Comparison of ENCODE assay signal across 1 cellular context in the genomic region with DNA sequence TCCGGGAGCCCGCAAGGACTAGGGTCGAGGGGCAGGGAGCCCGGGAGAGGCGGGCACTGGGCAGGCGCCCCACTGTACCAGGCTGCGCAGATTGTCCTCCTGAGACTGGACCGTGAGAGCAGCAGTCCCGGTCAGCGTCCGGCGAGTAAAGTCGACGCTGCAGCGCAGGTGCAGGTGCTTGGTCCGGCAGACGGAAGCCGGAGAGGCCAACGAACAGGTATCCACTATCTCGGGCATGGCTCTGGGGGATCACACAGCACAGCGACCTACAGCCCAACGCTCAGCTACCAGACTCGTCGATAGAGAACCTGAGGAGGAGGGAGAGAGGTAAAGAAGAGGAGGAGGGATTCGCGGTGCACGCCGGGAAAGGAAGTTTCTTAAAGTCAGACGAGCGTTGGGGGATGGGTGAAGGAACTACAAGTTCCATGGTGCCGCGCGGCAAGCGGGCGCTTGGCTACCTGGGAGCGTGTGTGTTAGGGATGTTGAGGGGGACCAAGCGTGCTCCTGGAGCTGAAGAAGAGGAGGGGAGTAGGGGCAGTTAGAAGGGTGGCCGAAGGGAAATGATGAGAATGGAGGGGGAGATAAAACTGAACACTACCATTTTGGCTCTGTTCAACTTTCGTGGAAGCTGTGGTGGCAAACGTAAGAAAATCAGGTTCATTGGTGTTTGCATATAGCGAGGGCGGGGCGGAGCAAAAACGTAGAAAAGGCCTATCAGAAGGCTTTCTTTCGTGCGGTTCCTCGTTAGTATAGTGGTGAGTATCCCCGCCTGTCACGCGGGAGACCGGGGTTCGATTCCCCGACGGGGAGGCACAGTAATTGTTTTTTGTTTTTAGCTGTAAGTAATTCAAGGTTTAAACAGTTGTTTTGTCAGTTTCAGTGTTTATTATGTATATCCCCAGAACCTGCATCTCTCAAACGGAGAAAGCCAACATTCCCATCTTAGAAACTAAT.
TF ChIP-seq lines count a peak whose summit lies in the region.

Gene LTA4H, minus strand, starts transcription at position 305 of the 954 bp plus-strand sequence. Its CDS starts 68 bp downstream, at position 237.

TF ChIP-seq in HepG2, 621 proteins besides CTCF, POLR2A, EP300 and RAD21 (continued from another document and continues in another):
- TF ChIP-seq, protein P1, sequence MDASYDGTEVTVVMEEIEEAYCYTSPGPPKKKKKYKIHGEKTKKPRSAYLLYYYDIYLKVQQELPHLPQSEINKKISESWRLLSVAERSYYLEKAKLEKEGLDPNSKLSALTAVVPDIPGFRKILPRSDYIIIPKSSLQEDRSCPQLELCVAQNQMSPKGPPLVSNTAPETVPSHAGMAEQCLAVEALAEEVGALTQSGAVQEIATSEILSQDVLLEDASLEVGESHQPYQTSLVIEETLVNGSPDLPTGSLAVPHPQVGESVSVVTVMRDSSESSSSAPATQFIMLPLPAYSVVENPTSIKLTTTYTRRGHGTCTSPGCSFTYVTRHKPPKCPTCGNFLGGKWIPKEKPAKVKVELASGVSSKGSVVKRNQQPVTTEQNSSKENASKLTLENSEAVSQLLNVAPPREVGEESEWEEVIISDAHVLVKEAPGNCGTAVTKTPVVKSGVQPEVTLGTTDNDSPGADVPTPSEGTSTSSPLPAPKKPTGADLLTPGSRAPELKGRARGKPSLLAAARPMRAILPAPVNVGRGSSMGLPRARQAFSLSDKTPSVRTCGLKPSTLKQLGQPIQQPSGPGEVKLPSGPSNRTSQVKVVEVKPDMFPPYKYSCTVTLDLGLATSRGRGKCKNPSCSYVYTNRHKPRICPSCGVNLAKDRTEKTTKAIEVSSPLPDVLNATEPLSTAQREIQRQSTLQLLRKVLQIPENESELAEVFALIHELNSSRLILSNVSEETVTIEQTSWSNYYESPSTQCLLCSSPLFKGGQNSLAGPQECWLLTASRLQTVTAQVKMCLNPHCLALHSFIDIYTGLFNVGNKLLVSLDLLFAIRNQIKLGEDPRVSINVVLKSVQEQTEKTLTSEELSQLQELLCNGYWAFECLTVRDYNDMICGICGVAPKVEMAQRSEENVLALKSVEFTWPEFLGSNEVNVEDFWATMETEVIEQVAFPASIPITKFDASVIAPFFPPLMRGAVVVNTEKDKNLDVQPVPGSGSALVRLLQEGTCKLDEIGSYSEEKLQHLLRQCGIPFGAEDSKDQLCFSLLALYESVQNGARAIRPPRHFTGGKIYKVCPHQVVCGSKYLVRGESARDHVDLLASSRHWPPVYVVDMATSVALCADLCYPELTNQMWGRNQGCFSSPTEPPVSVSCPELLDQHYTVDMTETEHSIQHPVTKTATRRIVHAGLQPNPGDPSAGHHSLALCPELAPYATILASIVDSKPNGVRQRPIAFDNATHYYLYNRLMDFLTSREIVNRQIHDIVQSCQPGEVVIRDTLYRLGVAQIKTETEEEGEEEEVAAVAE (CRISPR knock-in tag; IDR thresholded peaks at IDR 0.05; ENCODE audit: borderline replicate concordance) = peak; percentile 75
- peak; percentile 43; the same call in 1 of the 2 replicates for TF ChIP-seq ZNF160 (CRISPR knock-in tag; IDR thresholded peaks at IDR 0.05)
- peak; percentile 63; the same call in 1 of the 2 replicates for TF ChIP-seq ZFY (CRISPR knock-in tag; IDR thresholded peaks at IDR 0.05)
- TF ChIP-seq MAFK (conservative IDR thresholded peaks at IDR 0.05 in 1 of 2, IDR thresholded peaks at IDR 0.05 in 1 of 2; ENCODE audit: low read length in 2 of 2) = no peak
- no peak for TF ChIP-seq ZMAT5 (CRISPR knock-in tag; IDR thresholded peaks at IDR 0.05; ENCODE audit: borderline replicate concordance, low read depth)
- peak; percentile 74 for TF ChIP-seq NR2C2 (CRISPR knock-in tag; IDR thresholded peaks at IDR 0.05; ENCODE audit: borderline replicate concordance)
- peak; percentile 69; the same call in 1 of the 2 replicates for TF ChIP-seq ZFP1 (CRISPR knock-in tag; IDR thresholded peaks at IDR 0.05)
- TF ChIP-seq ZNF292 (CRISPR knock-in tag; IDR thresholded peaks at IDR 0.05; ENCODE audit: borderline replicate concordance, low read depth) = peak; percentile 83
- peak; percentile 86; the same call in 1 of the 2 replicates for TF ChIP-seq IRF9 (CRISPR knock-in tag; IDR thresholded peaks at IDR 0.05; ENCODE audit: borderline replicate concordance)
- peak; percentile 59; the same call in 1 of the 2 replicates for TF ChIP-seq NR2F2 (IDR thresholded peaks at IDR 0.05; ENCODE audit: borderline replicate concordance, low read depth)
- TF ChIP-seq ZNF501 (CRISPR knock-in tag; IDR thresholded peaks at IDR 0.05) = peak; percentile 70; the same call in 1 of the 2 replicates
- TF ChIP-seq ZNF430 (CRISPR knock-in tag; IDR thresholded peaks at IDR 0.05) = peak; percentile 71
- TF ChIP-seq ZNF674 (CRISPR knock-in tag; IDR thresholded peaks at IDR 0.05; ENCODE audit: low read depth) = no peak; the same call in 1 of the 2 replicates
- TF ChIP-seq KMT2B (CRISPR knock-in tag; IDR thresholded peaks at IDR 0.05) = peak; percentile 95
- TF ChIP-seq ZNF264 (CRISPR knock-in tag; IDR thresholded peaks at IDR 0.05) = 0 out of 2 replicates have a peak, but pooled peaks have one; percentile 31
- TF ChIP-seq GATA4 (IDR thresholded peaks at IDR 0.05; ENCODE audit: borderline replicate concordance, low read depth) = peak; percentile 88
- peak; percentile 21; the same call in 1 of the 2 replicates for TF ChIP-seq ZNF839 (CRISPR knock-in tag; IDR thresholded peaks at IDR 0.05; ENCODE audit: borderline replicate concordance)
- peak; percentile 61 for TF ChIP-seq SALL1 (CRISPR knock-in tag; IDR thresholded peaks at IDR 0.05)
- TF ChIP-seq CHD2 (IDR thresholded peaks at IDR 0.05; ENCODE audit: low read depth, low read length) = peak; percentile 33; the same call in 1 of the 2 replicates
- no peak for TF ChIP-seq ZNF841 (CRISPR knock-in tag; IDR thresholded peaks at IDR 0.05; ENCODE audit: borderline replicate concordance)
- TF ChIP-seq ZNF143 (CRISPR knock-in tag; IDR thresholded peaks at IDR 0.05) = peak; percentile 97
- 0 out of 2 replicates have a peak, but pooled peaks have one; percentile 58 for TF ChIP-seq ZNF589 (CRISPR knock-in tag; conservative IDR thresholded peaks at IDR 0.05)
- TF ChIP-seq NFATC3 (CRISPR knock-in tag; IDR thresholded peaks at IDR 0.05) = no peak
- TF ChIP-seq, protein P2, sequence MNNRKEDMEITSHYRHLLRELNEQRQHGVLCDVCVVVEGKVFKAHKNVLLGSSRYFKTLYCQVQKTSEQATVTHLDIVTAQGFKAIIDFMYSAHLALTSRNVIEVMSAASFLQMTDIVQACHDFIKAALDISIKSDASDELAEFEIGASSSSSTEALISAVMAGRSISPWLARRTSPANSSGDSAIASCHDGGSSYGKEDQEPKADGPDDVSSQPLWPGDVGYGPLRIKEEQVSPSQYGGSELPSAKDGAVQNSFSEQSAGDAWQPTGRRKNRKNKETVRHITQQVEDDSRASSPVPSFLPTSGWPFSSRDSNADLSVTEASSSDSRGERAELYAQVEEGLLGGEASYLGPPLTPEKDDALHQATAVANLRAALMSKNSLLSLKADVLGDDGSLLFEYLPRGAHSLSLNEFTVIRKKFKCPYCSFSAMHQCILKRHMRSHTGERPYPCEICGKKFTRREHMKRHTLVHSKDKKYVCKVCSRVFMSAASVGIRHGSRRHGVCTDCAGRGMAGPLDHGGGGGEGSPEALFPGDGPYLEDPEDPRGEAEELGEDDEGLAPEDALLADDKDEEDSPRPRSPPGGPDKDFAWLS (CRISPR knock-in tag; IDR thresholded peaks at IDR 0.05; ENCODE audit: borderline replicate concordance) = no peak
- TF ChIP-seq, protein P3, sequence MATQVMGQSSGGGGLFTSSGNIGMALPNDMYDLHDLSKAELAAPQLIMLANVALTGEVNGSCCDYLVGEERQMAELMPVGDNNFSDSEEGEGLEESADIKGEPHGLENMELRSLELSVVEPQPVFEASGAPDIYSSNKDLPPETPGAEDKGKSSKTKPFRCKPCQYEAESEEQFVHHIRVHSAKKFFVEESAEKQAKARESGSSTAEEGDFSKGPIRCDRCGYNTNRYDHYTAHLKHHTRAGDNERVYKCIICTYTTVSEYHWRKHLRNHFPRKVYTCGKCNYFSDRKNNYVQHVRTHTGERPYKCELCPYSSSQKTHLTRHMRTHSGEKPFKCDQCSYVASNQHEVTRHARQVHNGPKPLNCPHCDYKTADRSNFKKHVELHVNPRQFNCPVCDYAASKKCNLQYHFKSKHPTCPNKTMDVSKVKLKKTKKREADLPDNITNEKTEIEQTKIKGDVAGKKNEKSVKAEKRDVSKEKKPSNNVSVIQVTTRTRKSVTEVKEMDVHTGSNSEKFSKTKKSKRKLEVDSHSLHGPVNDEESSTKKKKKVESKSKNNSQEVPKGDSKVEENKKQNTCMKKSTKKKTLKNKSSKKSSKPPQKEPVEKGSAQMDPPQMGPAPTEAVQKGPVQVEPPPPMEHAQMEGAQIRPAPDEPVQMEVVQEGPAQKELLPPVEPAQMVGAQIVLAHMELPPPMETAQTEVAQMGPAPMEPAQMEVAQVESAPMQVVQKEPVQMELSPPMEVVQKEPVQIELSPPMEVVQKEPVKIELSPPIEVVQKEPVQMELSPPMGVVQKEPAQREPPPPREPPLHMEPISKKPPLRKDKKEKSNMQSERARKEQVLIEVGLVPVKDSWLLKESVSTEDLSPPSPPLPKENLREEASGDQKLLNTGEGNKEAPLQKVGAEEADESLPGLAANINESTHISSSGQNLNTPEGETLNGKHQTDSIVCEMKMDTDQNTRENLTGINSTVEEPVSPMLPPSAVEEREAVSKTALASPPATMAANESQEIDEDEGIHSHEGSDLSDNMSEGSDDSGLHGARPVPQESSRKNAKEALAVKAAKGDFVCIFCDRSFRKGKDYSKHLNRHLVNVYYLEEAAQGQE (IDR thresholded peaks at IDR 0.05; ENCODE audit: borderline replicate concordance in 1 of 2, low read depth in 1 of 2, low read length in 2 of 2) = peak in 1 of 2 experiments; percentile 23; a peak in 1 of 4 replicates
- peak; percentile 57; the same call in 1 of the 2 replicates for TF ChIP-seq ZNF256 (CRISPR knock-in tag; conservative IDR thresholded peaks at IDR 0.05)
- TF ChIP-seq SALL2 (CRISPR knock-in tag; IDR thresholded peaks at IDR 0.05) = 0 out of 2 replicates have a peak, but pooled peaks have one; percentile 30
- peak; percentile 93 for TF ChIP-seq HCFC1 (IDR thresholded peaks at IDR 0.05; ENCODE audit: low read depth, low read length)
- peak; percentile 94 for TF ChIP-seq KLF12 (CRISPR knock-in tag; IDR thresholded peaks at IDR 0.05; ENCODE audit: borderline replicate concordance)
- peak; percentile 11; the same call in 1 of the 2 replicates for TF ChIP-seq KDM1A (CRISPR knock-in tag; IDR thresholded peaks at IDR 0.05)
- peak; percentile 86 for TF ChIP-seq ZNF574 (CRISPR knock-in tag; IDR thresholded peaks at IDR 0.05)
- TF ChIP-seq ZNF781 (CRISPR knock-in tag; IDR thresholded peaks at IDR 0.05; ENCODE audit: borderline replicate concordance, not compliant biosample characterization) = peak; percentile 62
- 0 out of 2 replicates have a peak, but pooled peaks have one; percentile 23 for TF ChIP-seq ZNF614 (CRISPR knock-in tag; IDR thresholded peaks at IDR 0.05; ENCODE audit: borderline replicate concordance)
- TF ChIP-seq, protein P4, sequence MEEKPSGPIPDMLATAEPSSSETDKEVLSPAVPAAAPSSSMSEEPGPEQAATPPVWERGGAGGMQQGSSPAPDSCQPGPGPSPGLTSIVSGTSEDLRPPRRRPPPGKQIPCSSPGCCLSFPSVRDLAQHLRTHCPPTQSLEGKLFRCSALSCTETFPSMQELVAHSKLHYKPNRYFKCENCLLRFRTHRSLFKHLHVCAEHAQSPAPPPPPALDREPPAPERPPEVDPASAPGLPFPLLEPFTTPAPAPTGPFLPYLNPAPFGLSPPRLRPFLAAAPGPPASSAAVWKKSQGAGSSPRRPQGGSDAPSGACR (CRISPR knock-in tag; IDR thresholded peaks at IDR 0.05) = no peak
- 0 out of 2 replicates have a peak, but pooled peaks have one; percentile 76 for TF ChIP-seq ZNF567 (CRISPR knock-in tag; IDR thresholded peaks at IDR 0.05; ENCODE audit: borderline replicate concordance)
- no peak for TF ChIP-seq SOX6 (IDR thresholded peaks at IDR 0.05)
- TF ChIP-seq SOX6 (CRISPR knock-in tag; IDR thresholded peaks at IDR 0.05) = peak; percentile 53
- TF ChIP-seq PATZ1 (CRISPR knock-in tag; IDR thresholded peaks at IDR 0.05) = peak; percentile 25; the same call in 1 of the 2 replicates
- peak; percentile 62; the same call in 1 of the 2 replicates for TF ChIP-seq AKAP8 (CRISPR knock-in tag; IDR thresholded peaks at IDR 0.05)
